8 cellular contexts compared by ENCODE assay signal in genomic region chr6:33417903-33418689, GRCh38. TPM values are rescaled to one million over a fixed set of nuclear protein-coding genes. Genes with fewer than 3 reads are reported as not detected.
DNase-seq lines count a peak whose midpoint lies in the region; ATAC-seq, FAIRE-seq and TF ChIP-seq lines count a peak whose summit lies in the region.

Gene CUTA (minus strand): TSS chr6:33418107. CDS start chr6:33418000, 107 bp downstream.

- H3K9ac ChIP-seq in kidney (ENCODE audit: low read length in 2 of 2) = peak within 1 kb of the TSS; percentile 55 to 85

- peaks cover 64% of the 10 kb centered on the region for H3K4me1 Mint-ChIP-seq in chondrocyte (ENCODE audit: low read depth)

- TF ChIP-seq CTCF in chondrocyte (IDR thresholded peaks at IDR 0.05) (peak; percentile 72), kidney (IDR thresholded peaks at IDR 0.05; ENCODE audit: borderline replicate concordance, extremely low read depth, insufficient read depth) (no peak)

- H3K27ac ChIP-seq in kidney (ENCODE audit: low read depth in 2 of 2, low read length in 2 of 2) = peak within 1 kb of the TSS; percentile 91 to 98

- H3K27me3 Mint-ChIP-seq in chondrocyte (ENCODE audit: low read depth) = no peaks in the 10 kb centered on the region

- peak; percentile 96 for DNase-seq in AG20443 (ENCODE audit: low spot score)
- DNase-seq in NCI-H460 (ENCODE audit: extremely low read depth, low read depth) = peak; percentile 98
- DNase-seq in activated CD4-positive, alpha-beta T cell treated with anti-CD3 and anti-CD28 coated beads for 1 hour = peak; percentile 99
- peak; percentile 100 for DNase-seq in chondrocyte (ENCODE audit: low spot score)
- peak; percentile 100 for DNase-seq in kidney
- peak; percentile 99 for DNase-seq in stimulated activated CD4-positive, alpha-beta T cell treated with anti-CD3 and anti-CD28 coated beads, Interleukin-15, amount 100 ng/mL, for 48 hours (ENCODE audit: low read depth in 2 of 2)

- peaks cover 17 to 18% of the 10 kb centered on the region in 2 donors for H3K36me3 ChIP-seq in kidney (ENCODE audit: control insufficient read depth in 1 of 2, insufficient read depth in 2 of 2, low read length in 2 of 2)

- peaks cover 5 to 25% of the 10 kb centered on the region in 2 donors for H3K4me1 ChIP-seq in kidney (ENCODE audit: control insufficient read depth in 1 of 2, insufficient read depth in 1 of 2, low read depth in 1 of 2, low read length in 2 of 2)

- peak; percentile 88 for ATAC-seq in GM19035 (IDR thresholded peaks at IDR 0.05; ENCODE audit: unreplicated experiment)
- ATAC-seq in HG03378 (IDR thresholded peaks at IDR 0.05; ENCODE audit: unreplicated experiment) = peak; percentile 82

- peak within 1 kb of the TSS; percentile 99 for H3K4me3 Mint-ChIP-seq in chondrocyte (ENCODE audit: unreplicated experiment)

- intact Hi-C loops in kidney (cut with DNase I) = no loop called here

- H3K9me3 ChIP-seq in kidney (ENCODE audit: control insufficient read depth in 1 of 2, low read length in 2 of 2) = no peaks in the 10 kb centered on the region

- peaks cover 15% of the 10 kb centered on the region for H3K36me3 Mint-ChIP-seq in chondrocyte (ENCODE audit: low read depth)

- no peaks in the 10 kb centered on the region for H3K9me3 Mint-ChIP-seq in chondrocyte (ENCODE audit: low read depth)

- peak; percentile 98 for FAIRE-seq in kidney (lab: Jason Lieb, UNC)

- H3K4me3 ChIP-seq in kidney (ENCODE audit: low read length in 2 of 2) = peak within 1 kb of the TSS; percentile 85 to 86

- peak within 1 kb of the TSS; percentile 99 for H3K27ac Mint-ChIP-seq in chondrocyte (ENCODE audit: unreplicated experiment)

RNA-seq across cellular contexts. Expression of gene CUTA, which starts in this region (rescaled TPM):
- total RNA-seq in NCI-H460 (2014; rRNA removed; shearing (Covaris generic)) = 132 and 160 TPM in 2 replicates
- 68.8 and 91.8 TPM in 2 replicates for polyA plus RNA-seq in NCI-H460 (2014; cell fraction: nucleus; rRNA removed)
- total RNA-seq in chondrocyte (204 to 241 TPM (median 218 TPM) in 3 replicates), kidney (163 TPM)
- polyA plus RNA-seq in kidney (ENCODE audit: insufficient read depth, low read depth, low replicate concordance) = 433 TPM

Comparison
In these comparisons a context has a peak if more than half of its experiments do, and no peak if none do; other contexts are left out.
1. Peak in every context shown above with its lines: DNase-seq, ATAC-seq, H3K4me3 ChIP-seq and H3K27ac ChIP-seq.